13 cellular contexts compared by ENCODE assay signal in the genomic region with DNA sequence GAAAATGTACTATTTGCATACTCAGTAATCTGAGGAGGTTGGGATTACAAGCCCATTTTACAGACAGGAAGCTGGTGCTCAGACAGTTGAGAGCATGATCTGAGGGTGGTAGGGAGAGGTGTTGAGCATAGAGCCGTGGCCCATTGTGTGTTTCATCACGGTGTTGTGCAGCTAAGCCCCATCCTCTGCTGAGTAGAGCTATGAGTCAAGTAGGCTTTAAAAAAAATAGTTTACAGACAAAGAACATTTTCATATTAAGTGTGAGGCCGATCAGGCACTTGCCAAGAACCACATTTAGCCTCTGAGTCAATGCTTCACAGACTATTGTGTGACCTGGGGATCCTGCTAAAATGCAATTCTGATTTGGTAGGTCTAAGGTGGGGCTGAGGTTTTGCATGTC. TPM values are rescaled to one million over a fixed set of nuclear protein-coding genes. Genes with fewer than 3 reads are reported as not detected.
A peak's percentile ranks its signal among the peaks of the same experiment; 100 is the strongest.
DNase-seq lines count a peak whose midpoint lies in the region; ATAC-seq, FAIRE-seq and TF ChIP-seq lines count a peak whose summit lies in the region.
"Had no signal": no experiment of that assay in that cellular context is flagged by ENCODE, and none has a peak within 500 bp of the region (broad histone marks: within the 10 kb centered on the region; RNA-seq: fewer than 3 reads in every experiment).

No MANE protein-coding gene starts in this region.

- WGBS in suprapubic skin, result 41% methylated on average over 3 of the region's 3 CpGs

- no peaks in the 10 kb centered on the region for H3K27me3 Mint-ChIP-seq in progenitor cell of endocrine pancreas

- H3K4me1 Mint-ChIP-seq in progenitor cell of endocrine pancreas (ENCODE audit: low read depth), result peaks cover 60% of the 10 kb centered on the region

- FAIRE-seq in GM12892 (lab: Jason Lieb, UNC), result peak; percentile 66
- FAIRE-seq: GM18507 had no signal

- H3K4me1 ChIP-seq in suprapubic skin, result peaks cover 33% of the 10 kb centered on the region
- H3K4me1 ChIP-seq: colonic mucosa had no signal

- no peak overlapping the region for H3K4me3 ChIP-seq in AG10803 (ENCODE audit: low read length)
- no peak overlapping the region for H3K4me3 ChIP-seq in brain microvascular endothelial cell (ENCODE audit: low read depth, low read length)
- no peak overlapping the region for H3K4me3 ChIP-seq in suprapubic skin
- H3K4me3 ChIP-seq: colonic mucosa, tibial nerve had no signal

- TF ChIP-seq EP300 in suprapubic skin (IDR thresholded peaks at IDR 0.05), result no peak

- TF ChIP-seq POLR2A in GM12892 (IDR thresholded peaks at IDR 0.05; ENCODE audit: low read depth, low read length) (no peak), suprapubic skin (IDR thresholded peaks at IDR 0.05) (no peak)

- H3K27ac Mint-ChIP-seq in progenitor cell of endocrine pancreas, result no peak overlapping the region

- H3K9me3 Mint-ChIP-seq in progenitor cell of endocrine pancreas (ENCODE audit: low read depth), result no peaks in the 10 kb centered on the region

- H3K27ac ChIP-seq in brain microvascular endothelial cell, result no peak overlapping the region
- H3K27ac ChIP-seq in suprapubic skin, result no peak overlapping the region
- H3K27ac ChIP-seq: colonic mucosa, tibial nerve had no signal

- H3K9me3 ChIP-seq in suprapubic skin, result no peaks in the 10 kb centered on the region
- H3K9me3 ChIP-seq: colonic mucosa, tibial nerve had no signal

- no peak overlapping the region for H3K4me3 Mint-ChIP-seq in progenitor cell of endocrine pancreas (ENCODE audit: low read depth)

- in situ Hi-C loops in brain microvascular endothelial cell (cut with HindIII; ENCODE audit: low pct_ligation_motif_present, low sequenced_read_pairs), result no loop called here

- peak; percentile 62 for DNase-seq in AG10803 (ENCODE audit: low read depth)
- no peak for DNase-seq in GM12892 (ENCODE audit: insufficient read length)
- peak; percentile 46 for DNase-seq in brain microvascular endothelial cell
- DNase-seq in kidney tubule cell (ENCODE audit: low spot score), result peak; percentile 66
- no peak for DNase-seq in progenitor cell of endocrine pancreas (ENCODE audit: low spot score, unreplicated experiment)
- DNase-seq in SW480 (ENCODE audit: low spot score), result no peak
- DNase-seq in suprapubic skin (ENCODE audit: low spot score in 2 of 2), result no peak
- DNase-seq: colonic mucosa, NCI-H510A, SW 1271 had no signal

- peaks cover 18% of the 10 kb centered on the region for H3K36me3 Mint-ChIP-seq in progenitor cell of endocrine pancreas (ENCODE audit: insufficient read depth)

- TF ChIP-seq CTCF in AG10803 (conservative IDR thresholded peaks at IDR 0.05; ENCODE audit: low read length), result no peak
- no peak for TF ChIP-seq CTCF in brain microvascular endothelial cell (IDR thresholded peaks at IDR 0.05; ENCODE audit: low read depth, low read length, missing control alignments)
- TF ChIP-seq CTCF in progenitor cell of endocrine pancreas (IDR thresholded peaks at IDR 0.05; ENCODE audit: unreplicated experiment), result no peak
- TF ChIP-seq CTCF in suprapubic skin (IDR thresholded peaks at IDR 0.05), result no peak

- H3K36me3 ChIP-seq in brain microvascular endothelial cell (replicated peaks) (no peaks in the 10 kb centered on the region), suprapubic skin (peaks cover 3% of the 10 kb centered on the region)

- H3K27me3 ChIP-seq in brain microvascular endothelial cell (replicated peaks) (no peaks in the 10 kb centered on the region), suprapubic skin (no peaks in the 10 kb centered on the region)
- H3K27me3 ChIP-seq: colonic mucosa, tibial nerve had no signal

- no peak for ATAC-seq in HG03521 (IDR thresholded peaks at IDR 0.05; ENCODE audit: unreplicated experiment)

RNA-seq across cellular contexts. Expression of gene ZNF664, which starts 22.0 kb away (rescaled TPM):
- polyA plus RNA-seq in GM12892 (2012; ENCODE audit: missing spikeins), result 36.2 TPM
- total RNA-seq in progenitor cell of endocrine pancreas (197 and 198 TPM in 2 replicates), suprapubic skin (10 to 100 TPM; 29.6 to 39.6 (median 32.8) TPM)

RNA-seq across cellular contexts. Expression of gene CCDC92, which starts 22.4 kb away (rescaled TPM):
- polyA plus RNA-seq in GM12892 (2012; ENCODE audit: missing spikeins), result 3.8 TPM
- total RNA-seq in progenitor cell of endocrine pancreas, result 57.0 and 59.1 TPM in 2 replicates
- total RNA-seq in suprapubic skin, result 10 to 100 TPM in 2 of 4 donors, 1 to 10 TPM in 2; 6.5 to 17.1 (median 10.6) TPM

Comparison
In these comparisons a context has a peak if more than half of its experiments do, and no peak if none do; other contexts are left out.
1. DNase-seq: peak in AG10803 (single experiment), brain microvascular endothelial cell (single experiment) and kidney tubule cell (single experiment); none in GM12892 (single experiment), progenitor cell of endocrine pancreas (single experiment), SW480 (single experiment) and suprapubic skin (0 of 2).